In genomic region chr4:95362906-95363578, GRCh38 we compare ENCODE assay signal across 9 cellular contexts.
DNase-seq lines count a peak whose midpoint lies in the region; ATAC-seq and TF ChIP-seq lines count a peak whose summit lies in the region.
"Had no signal": no experiment of that assay in that cellular context is flagged by ENCODE, and none has a peak within 500 bp of the region (broad histone marks: within the 10 kb centered on the region; RNA-seq: fewer than 3 reads in every experiment).

No MANE protein-coding gene starts in this region.

- no peaks in the 10 kb centered on the region for H3K36me3 Mint-ChIP-seq in brain
- H3K36me3 Mint-ChIP-seq in activated T-helper 1 cell treated with anti-CD3 and anti-CD28 coated beads, Interleukin-12 subunit alpha, Interleukin-12 subunit beta, Interleukin-2, Interleukin-4 antibody, amounts not matched to agents 30 ng/mL and 10 ng/mL and 1 ng/mL, durations not matched to agents 14 hours and 24 hours and 36 hours (ENCODE audit: low read depth), result no peaks in the 10 kb centered on the region

- H3K56ac ChIP-seq in mesendoderm (ENCODE audit: low read length), result no peak overlapping the region

- H3K23ac ChIP-seq in mesendoderm (ENCODE audit: low read length), result no peak overlapping the region

- H3K36me3 ChIP-seq in DND-41 (ENCODE audit: insufficient read depth, low read length) (no peaks in the 10 kb centered on the region), mesendoderm (ENCODE audit: control insufficient read depth, insufficient read depth, low read length) (no peaks in the 10 kb centered on the region)

- ATAC-seq in DND-41 (ENCODE audit: insufficient read depth, low read depth) (no peak), HG03460 (IDR thresholded peaks at IDR 0.05; ENCODE audit: unreplicated experiment) (no peak)

- in situ Hi-C loops in KBM-7 (cut with MboI; ENCODE audit: low pct_unique_long_range_greater_than_20kb, low sequenced_read_pairs), result no loop called here

- peaks cover 41% of the 10 kb centered on the region for H3K4me1 Mint-ChIP-seq in brain
- H3K4me1 Mint-ChIP-seq in activated T-helper 1 cell treated with anti-CD3 and anti-CD28 coated beads, Interleukin-12 subunit alpha, Interleukin-12 subunit beta, Interleukin-2, Interleukin-4 antibody, amounts not matched to agents 30 ng/mL and 10 ng/mL and 1 ng/mL, durations not matched to agents 14 hours and 24 hours and 36 hours (ENCODE audit: low read depth), result no peaks in the 10 kb centered on the region
- H3K4me1 Mint-ChIP-seq: activated B cell treated with CpG ODN at 0.5 μM for 24 hours had no signal

- H3K9me3 Mint-ChIP-seq in brain, result peaks cover 0 to 2% (median 0%) of the 10 kb centered on the region in 5 experiments
- H3K9me3 Mint-ChIP-seq in activated T-helper 1 cell treated with anti-CD3 and anti-CD28 coated beads, Interleukin-12 subunit alpha, Interleukin-12 subunit beta, Interleukin-2, Interleukin-4 antibody, amounts not matched to agents 30 ng/mL and 10 ng/mL and 1 ng/mL, durations not matched to agents 14 hours and 24 hours and 36 hours, result no peaks in the 10 kb centered on the region
- H3K9me3 Mint-ChIP-seq: activated B cell treated with CpG ODN at 0.5 μM for 24 hours had no signal

- no peak overlapping the region for H2AK5ac ChIP-seq in mesendoderm (ENCODE audit: low read length)

- no peak overlapping the region for H3K18ac ChIP-seq in mesendoderm (ENCODE audit: low read length)

- H3K4me3 Mint-ChIP-seq in brain, result peak overlapping the region in 2 of 5 experiments; percentile 12 to 13
- no peak overlapping the region for H3K4me3 Mint-ChIP-seq in activated T-helper 1 cell treated with anti-CD3 and anti-CD28 coated beads, Interleukin-12 subunit alpha, Interleukin-12 subunit beta, Interleukin-2, Interleukin-4 antibody, amounts not matched to agents 30 ng/mL and 10 ng/mL and 1 ng/mL, durations not matched to agents 14 hours and 24 hours and 36 hours
- H3K4me3 Mint-ChIP-seq: activated B cell treated with CpG ODN at 0.5 μM for 24 hours had no signal

- peak overlapping the region in 3 of 5 experiments; percentile 3 to 56 (median 21) for H3K27ac Mint-ChIP-seq in brain
- H3K27ac Mint-ChIP-seq in activated T-helper 1 cell treated with anti-CD3 and anti-CD28 coated beads, Interleukin-12 subunit alpha, Interleukin-12 subunit beta, Interleukin-2, Interleukin-4 antibody, amounts not matched to agents 30 ng/mL and 10 ng/mL and 1 ng/mL, durations not matched to agents 14 hours and 24 hours and 36 hours, result no peak overlapping the region
- H3K27ac Mint-ChIP-seq: activated B cell treated with CpG ODN at 0.5 μM for 24 hours had no signal

- no peak overlapping the region for H2BK5ac ChIP-seq in mesendoderm (ENCODE audit: low read length)

- peak; percentile 43 for TF ChIP-seq CTCF in DND-41 (IDR thresholded peaks at IDR 0.05; ENCODE audit: borderline replicate concordance, extremely low read depth, low read length, poor library complexity, severe bottlenecking)
- peak; percentile 20 to 60 for TF ChIP-seq CTCF in brain (conservative IDR thresholded peaks at IDR 0.05)

- H3K9ac ChIP-seq in DND-41 (ENCODE audit: low read depth, low read length), result no peak overlapping the region
- no peak overlapping the region for H3K9ac ChIP-seq in mesendoderm (ENCODE audit: low read length)

- H3K4me1 ChIP-seq in DND-41 (ENCODE audit: insufficient read depth, low read length), result no peaks in the 10 kb centered on the region
- H3K4me1 ChIP-seq in mesendoderm (ENCODE audit: control insufficient read depth, low read depth, low read length), result no peaks in the 10 kb centered on the region

- no CpG with 5 or more reads among the region's 7 CpGs for WGBS in mesendoderm (ENCODE audit: extremely low coverage, insufficient coverage, low lambda C conversion rate)

- H3K9me3 ChIP-seq in DND-41 (ENCODE audit: insufficient read depth, low read length, severe bottlenecking), result no peaks in the 10 kb centered on the region

- peaks cover 4% of the 10 kb centered on the region for H3K27me3 Mint-ChIP-seq in brain
- H3K27me3 Mint-ChIP-seq in activated T-helper 1 cell treated with anti-CD3 and anti-CD28 coated beads, Interleukin-12 subunit alpha, Interleukin-12 subunit beta, Interleukin-2, Interleukin-4 antibody, amounts not matched to agents 30 ng/mL and 10 ng/mL and 1 ng/mL, durations not matched to agents 14 hours and 24 hours and 36 hours (ENCODE audit: insufficient read depth), result no peaks in the 10 kb centered on the region
- H3K27me3 Mint-ChIP-seq: activated B cell treated with CpG ODN at 0.5 μM for 24 hours had no signal

- no peak overlapping the region for H3K4ac ChIP-seq in mesendoderm (ENCODE audit: low read depth, low read length)

- no peak for DNase-seq in DND-41
- peak; percentile 4 for DNase-seq in KBM-7
- DNase-seq in mesendoderm, result peak; percentile 65
- no peak for DNase-seq in activated T-helper 1 cell treated with anti-CD3 and anti-CD28 coated beads, Interleukin-12 subunit alpha, Interleukin-12 subunit beta, Interleukin-2, Interleukin-4 antibody, amounts not matched to agents 30 ng/mL and 10 ng/mL and 1 ng/mL, durations not matched to agents 14 hours and 24 hours and 36 hours (ENCODE audit: low spot score)
- no peak for DNase-seq in HK-2 (ENCODE audit: unreplicated experiment)
- DNase-seq in T1000 (lab: John Stamatoyannopoulos, UW), result no peak
- DNase-seq: activated B cell treated with CpG ODN at 0.5 μM for 24 hours had no signal

- H3K79me2 ChIP-seq in DND-41 (ENCODE audit: insufficient read depth, low read length) (no peaks in the 10 kb centered on the region), mesendoderm (ENCODE audit: control insufficient read depth, insufficient read depth, low read length) (no peaks in the 10 kb centered on the region)

- no peak overlapping the region for H3K27ac ChIP-seq in DND-41 (ENCODE audit: low read length)
- no peak overlapping the region for H3K27ac ChIP-seq in mesendoderm (ENCODE audit: low read depth, low read length)

- no peak overlapping the region for H2BK120ac ChIP-seq in mesendoderm (ENCODE audit: low read depth, low read length)

- no peaks in the 10 kb centered on the region for H4K20me1 ChIP-seq in DND-41 (ENCODE audit: insufficient read depth, low read length)

- H4K5ac ChIP-seq in mesendoderm (ENCODE audit: low read length), result no peak overlapping the region

- no peaks in the 10 kb centered on the region for H3K79me1 ChIP-seq in mesendoderm (ENCODE audit: low read length)

- no peaks in the 10 kb centered on the region for H3K27me3 ChIP-seq in DND-41 (ENCODE audit: insufficient read depth, low read length, poor library complexity)
- H3K27me3 ChIP-seq in mesendoderm (ENCODE audit: insufficient read depth, low read length, poor library complexity), result no peaks in the 10 kb centered on the region

- H4K8ac ChIP-seq in mesendoderm (ENCODE audit: low read depth, low read length), result no peak overlapping the region

- H3K4me2 ChIP-seq in DND-41 (ENCODE audit: insufficient read depth, low read length) (no peak overlapping the region), mesendoderm (ENCODE audit: low read length) (no peak overlapping the region)

- intact Hi-C loops in activated T-helper 1 cell treated with anti-CD3 and anti-CD28 coated beads, Interleukin-12 subunit alpha, Interleukin-12 subunit beta, Interleukin-2, Interleukin-4 antibody, amounts not matched to agents 30 ng/mL and 10 ng/mL and 1 ng/mL, durations not matched to agents 14 hours and 24 hours and 36 hours (cut with micrococcal nuclease), result no loop called here

- 0 out of 2 replicates have a peak overlapping the region, but pooled peaks have one; percentile 2 for H2AFZ ChIP-seq in DND-41 (ENCODE audit: low read depth, low read length)

- H2BK15ac ChIP-seq in mesendoderm (replicated peaks; ENCODE audit: low read depth), result no peak overlapping the region

- H3K4me3 ChIP-seq in DND-41 (ENCODE audit: low read depth in 1 of 2, low read length in 2 of 2), result no peak overlapping the region
- no peak overlapping the region for H3K4me3 ChIP-seq in mesendoderm (ENCODE audit: low read length)

Comparison
In these comparisons a context has a peak if more than half of its experiments do, and no peak if none do; other contexts are left out.
1. DNase-seq: peak in KBM-7 (single experiment) and mesendoderm (single experiment); none in DND-41 (single experiment), activated T-helper 1 cell treated with anti-CD3 and anti-CD28 coated beads, Interleukin-12 subunit alpha, Interleukin-12 subunit beta, Interleukin-2, Interleukin-4 antibody, amounts not matched to agents 30 ng/mL and 10 ng/mL and 1 ng/mL, durations not matched to agents 14 hours and 24 hours and 36 hours (single experiment), HK-2 (single experiment) and T1000 (single experiment).